ENCODE assay signal across 28 cellular contexts in genomic region chr20:63059684-63060056, GRCh38. TPM values are rescaled to one million over a fixed set of nuclear protein-coding genes. Genes with fewer than 3 reads are reported as not detected.
DNase-seq lines count a peak whose midpoint lies in the region; ATAC-seq and TF ChIP-seq lines count a peak whose summit lies in the region.
"Had no signal": no experiment of that assay in that cellular context is flagged by ENCODE, and none has a peak within 500 bp of the region (broad histone marks: within the 10 kb centered on the region; RNA-seq: fewer than 3 reads in every experiment).

No MANE protein-coding gene starts in this region.

- no peak overlapping the region for H3K4me3 Mint-ChIP-seq in activated T-cell treated with anti-CD3 and anti-CD28 coated beads, Interleukin-2, amount 50 U/mL, for 4 hours
- H3K4me3 Mint-ChIP-seq in activated T-cell treated with anti-CD3 and anti-CD28 coated beads, Interleukin-2, amount 50 U/mL, for 24 hours, result no peak overlapping the region
- no peak overlapping the region for H3K4me3 Mint-ChIP-seq in chondrocyte (ENCODE audit: unreplicated experiment)
- H3K4me3 Mint-ChIP-seq: activated naive CD8-positive, alpha-beta T cell treated with anti-CD3 and anti-CD28 coated beads, Interleukin-2, amount 50 U/mL, for 24 hours; CD4-positive, alpha-beta memory T cell; nephron progenitor cell; stimulated activated naive CD8-positive, alpha-beta T cell treated with anti-CD3 and anti-CD28 coated beads, Interleukin-15, amount 100 ng/mL, for 72 hours had no signal

- TF ChIP-seq CTCF in chondrocyte (IDR thresholded peaks at IDR 0.05), result no peak

- H3K4me1 Mint-ChIP-seq in activated T-cell treated with anti-CD3 and anti-CD28 coated beads, Interleukin-2, amount 50 U/mL, for 4 hours (ENCODE audit: low read depth), result no peaks in the 10 kb centered on the region
- no peaks in the 10 kb centered on the region for H3K4me1 Mint-ChIP-seq in activated T-cell treated with anti-CD3 and anti-CD28 coated beads, Interleukin-2, amount 50 U/mL, for 24 hours (ENCODE audit: low read depth)
- no peaks in the 10 kb centered on the region for H3K4me1 Mint-ChIP-seq in chondrocyte (ENCODE audit: low read depth)
- H3K4me1 Mint-ChIP-seq: activated naive CD8-positive, alpha-beta T cell treated with anti-CD3 and anti-CD28 coated beads, Interleukin-2, amount 50 U/mL, for 24 hours; nephron progenitor cell; stimulated activated naive CD8-positive, alpha-beta T cell treated with anti-CD3 and anti-CD28 coated beads, Interleukin-15, amount 100 ng/mL, for 72 hours had no signal

- peaks cover 15 to 80% (median 60%) of the 10 kb centered on the region in 10 experiments for H3K4me1 ChIP-seq in BLaER1 treated with 17β-estradiol and CSF1 and Interleukin-3, amounts not matched to agents 10 nM and 100 nM

- no peak overlapping the region for H3K27ac Mint-ChIP-seq in activated T-cell treated with anti-CD3 and anti-CD28 coated beads, Interleukin-2, amount 50 U/mL, for 24 hours
- H3K27ac Mint-ChIP-seq in chondrocyte (ENCODE audit: unreplicated experiment), result no peak overlapping the region
- H3K27ac Mint-ChIP-seq: activated naive CD8-positive, alpha-beta T cell treated with anti-CD3 and anti-CD28 coated beads, Interleukin-2, amount 50 U/mL, for 24 hours; CD4-positive, alpha-beta memory T cell; nephron progenitor cell had no signal

- H3K36me3 ChIP-seq in BLaER1 treated with 17β-estradiol and CSF1 and Interleukin-3, amounts not matched to agents 10 nM and 100 nM, result no peaks in the 10 kb centered on the region
- H3K36me3 ChIP-seq: vagina had no signal

- peak overlapping the region; percentile 54 to 87 (median 83); a peak in 21 of 22 replicates for H3K4me2 ChIP-seq in BLaER1 treated with 17β-estradiol and CSF1 and Interleukin-3, amounts not matched to agents 10 nM and 100 nM
- H3K4me2 ChIP-seq: smooth muscle cell had no signal

- no peaks in the 10 kb centered on the region for H3K9me3 Mint-ChIP-seq in activated T-cell treated with anti-CD3 and anti-CD28 coated beads, Interleukin-2, amount 50 U/mL, for 4 hours
- H3K9me3 Mint-ChIP-seq in activated T-cell treated with anti-CD3 and anti-CD28 coated beads, Interleukin-2, amount 50 U/mL, for 24 hours, result no peaks in the 10 kb centered on the region
- no peaks in the 10 kb centered on the region for H3K9me3 Mint-ChIP-seq in chondrocyte (ENCODE audit: low read depth)
- H3K9me3 Mint-ChIP-seq: activated naive CD8-positive, alpha-beta T cell treated with anti-CD3 and anti-CD28 coated beads, Interleukin-2, amount 50 U/mL, for 24 hours; stimulated activated naive CD8-positive, alpha-beta T cell treated with anti-CD3 and anti-CD28 coated beads, Interleukin-15, amount 100 ng/mL, for 72 hours had no signal

- H3K27me3 ChIP-seq in BLaER1 treated with 17β-estradiol and CSF1 and Interleukin-3, amounts not matched to agents 10 nM and 100 nM, result no peaks in the 10 kb centered on the region
- H3K27me3 ChIP-seq: vagina had no signal

- peak overlapping the region in 2 of 11 experiments; percentile 57 to 70; a peak in 3 of 22 replicates for H3K9ac ChIP-seq in BLaER1 treated with 17β-estradiol and CSF1 and Interleukin-3, amounts not matched to agents 10 nM and 100 nM

- peak overlapping the region in 6 of 11 experiments; percentile 65 to 74 (median 68); a peak in 10 of 22 replicates for H3K27ac ChIP-seq in BLaER1 treated with 17β-estradiol and CSF1 and Interleukin-3, amounts not matched to agents 10 nM and 100 nM
- H3K27ac ChIP-seq: A549, vagina had no signal

- no peak overlapping the region for H3K4me3 ChIP-seq in BLaER1 treated with 17β-estradiol and CSF1 and Interleukin-3, amounts not matched to agents 10 nM and 100 nM
- H3K4me3 ChIP-seq: A549, lung, smooth muscle cell, vagina had no signal

- ATAC-seq in activated T-cell treated with anti-CD3 and anti-CD28 coated beads, Interleukin-2, amount 50 U/mL, for 4 hours, result no peak
- ATAC-seq in HG03095 (IDR thresholded peaks at IDR 0.05; ENCODE audit: unreplicated experiment) (no peak), GM19035 (IDR thresholded peaks at IDR 0.05; ENCODE audit: unreplicated experiment) (no peak)
- ATAC-seq: activated naive CD8-positive, alpha-beta T cell treated with anti-CD3 and anti-CD28 coated beads, Interleukin-2, amount 50 U/mL, for 24 hours; stimulated activated naive CD8-positive, alpha-beta T cell treated with anti-CD3 and anti-CD28 coated beads, Interleukin-15, amount 100 ng/mL, for 72 hours had no signal

- no peaks in the 10 kb centered on the region for H3K36me3 Mint-ChIP-seq in activated T-cell treated with anti-CD3 and anti-CD28 coated beads, Interleukin-2, amount 50 U/mL, for 4 hours (ENCODE audit: insufficient read depth)
- no peaks in the 10 kb centered on the region for H3K36me3 Mint-ChIP-seq in activated T-cell treated with anti-CD3 and anti-CD28 coated beads, Interleukin-2, amount 50 U/mL, for 24 hours (ENCODE audit: low read depth)
- H3K36me3 Mint-ChIP-seq in chondrocyte (ENCODE audit: low read depth), result no peaks in the 10 kb centered on the region
- H3K36me3 Mint-ChIP-seq: CD4-positive, alpha-beta memory T cell had no signal

- H3K9me3 ChIP-seq in BLaER1 treated with 17β-estradiol and CSF1 and Interleukin-3, amounts not matched to agents 10 nM and 100 nM (replicated peaks in 1 of 11), result no peaks in the 10 kb centered on the region
- H3K9me3 ChIP-seq: vagina had no signal

- H3K27me3 Mint-ChIP-seq in activated T-cell treated with anti-CD3 and anti-CD28 coated beads, Interleukin-2, amount 50 U/mL, for 4 hours (ENCODE audit: low read depth), result peaks cover 23% of the 10 kb centered on the region
- H3K27me3 Mint-ChIP-seq in activated T-cell treated with anti-CD3 and anti-CD28 coated beads, Interleukin-2, amount 50 U/mL, for 24 hours, result peaks cover 20% of the 10 kb centered on the region
- peaks cover 26% of the 10 kb centered on the region for H3K27me3 Mint-ChIP-seq in chondrocyte (ENCODE audit: low read depth)

- H4K20me1 ChIP-seq in BLaER1 treated with 17β-estradiol and CSF1 and Interleukin-3, amounts not matched to agents 10 nM and 100 nM, result peaks cover 0 to 10% (median 0%) of the 10 kb centered on the region in 11 experiments; a peak in 3 of 22 replicates

- DNase-seq in activated T-cell treated with anti-CD3 and anti-CD28 coated beads, Interleukin-2, amount 50 U/mL, for 4 hours, result peak; percentile 2
- DNase-seq in activated T-cell treated with anti-CD3 and anti-CD28 coated beads, Interleukin-2, amount 50 U/mL, for 24 hours, result no peak
- peak; percentile 72 for DNase-seq in chondrocyte (ENCODE audit: low spot score)
- DNase-seq in mesenteric fat pad (ENCODE audit: low spot score), result peak; percentile 74
- no peak for DNase-seq in SW 1271 (lab: John Stamatoyannopoulos, UW)
- DNase-seq: activated CD4-positive, alpha-beta T cell treated with anti-CD3 and anti-CD28 coated beads, Interleukin-2, amount 50 U/mL, for 1 hour; activated naive CD8-positive, alpha-beta T cell treated with anti-CD3 and anti-CD28 coated beads, Interleukin-2, amount 50 U/mL, for 24 hours; AML-193; CD4-positive, alpha-beta memory T cell; Kasumi-1; NCI-H1417 treated with DMSO at 0.1 percent for 48 hours; NCI-H2029 treated with DMSO at 0.1 percent for 48 hours; NCI-H526 treated with DMSO at 0.1 percent for 48 hours; nephron progenitor cell; SIG-M5; stimulated activated CD8-positive, alpha-beta memory T cell treated with anti-CD3 and anti-CD28 coated beads, Interleukin-4, amount 100 ng/mL, for 48 hours; stimulated activated naive CD8-positive, alpha-beta T cell treated with anti-CD3 and anti-CD28 coated beads, Interleukin-15, amount 100 ng/mL, for 72 hours; T-helper 9 cell had no signal

RNA-seq across cellular contexts. Expression of gene BHLHE23, which starts 52.9 kb away (rescaled TPM):
- not detected for total RNA-seq in activated T-cell treated with anti-CD3 and anti-CD28 coated beads, Interleukin-2, amount 50 U/mL, for 4 hours
- not detected in 3 replicates for total RNA-seq in chondrocyte
- total RNA-seq in mesenteric fat pad, result not detected
- total RNA-seq: CD4-positive, alpha-beta memory T cell; fibroblast of villous mesenchyme; lung; mucosa of gallbladder; osteocyte; smooth muscle cell; vagina had no signal

Comparison
In these comparisons a context has a peak if more than half of its experiments do, and no peak if none do; other contexts are left out.
1. DNase-seq: peak in activated T-cell treated with anti-CD3 and anti-CD28 coated beads, Interleukin-2, amount 50 U/mL, for 4 hours (single experiment), chondrocyte (single experiment) and mesenteric fat pad (single experiment); none in activated T-cell treated with anti-CD3 and anti-CD28 coated beads, Interleukin-2, amount 50 U/mL, for 24 hours (single experiment) and SW 1271 (0 of 2).